In genomic region chr16:73251608-73252007, GRCh38 we compare ENCODE assay signal across 2 cellular contexts.
TF ChIP-seq lines count a peak whose summit lies in the region.

No MANE protein-coding gene starts in this region.

TF ChIP-seq in HepG2, 621 proteins besides CTCF, POLR2A, EP300 and RAD21:
- peak; percentile 71; the same call in 1 of the 2 replicates for TF ChIP-seq ZNF646 (CRISPR knock-in tag; IDR thresholded peaks at IDR 0.05)
- no peak for TF ChIP-seq SALL2 (CRISPR knock-in tag; IDR thresholded peaks at IDR 0.05)
- no peak for TF ChIP-seq ZFX (CRISPR knock-in tag; IDR thresholded peaks at IDR 0.05; ENCODE audit: low read depth)
- TF ChIP-seq ZFAT (CRISPR knock-in tag; conservative IDR thresholded peaks at IDR 0.05), result no peak
- no peak for TF ChIP-seq ZNF781 (CRISPR knock-in tag; IDR thresholded peaks at IDR 0.05; ENCODE audit: borderline replicate concordance, not compliant biosample characterization)
- no peak for TF ChIP-seq SKI (IDR thresholded peaks at IDR 0.05; ENCODE audit: partially characterized antibody)
- TF ChIP-seq HDAC6 (IDR thresholded peaks at IDR 0.05; ENCODE audit: low read depth, low read length), result no peak
- TF ChIP-seq SIN3A (IDR thresholded peaks at IDR 0.05; ENCODE audit: borderline replicate concordance, low read depth, low read length), result no peak
- no peak for TF ChIP-seq ELF1 (CRISPR knock-in tag; IDR thresholded peaks at IDR 0.05)
- 0 out of 2 replicates have a peak, but pooled peaks have one; percentile 65 for TF ChIP-seq HNRNPL (IDR thresholded peaks at IDR 0.05; ENCODE audit: low read depth, low read length)
- TF ChIP-seq ZNF317 (CRISPR knock-in tag; IDR thresholded peaks at IDR 0.05), result no peak
- 0 out of 2 replicates have a peak, but pooled peaks have one; percentile 72 for TF ChIP-seq ZNF207 (IDR thresholded peaks at IDR 0.05; ENCODE audit: borderline replicate concordance)
- TF ChIP-seq AFF4 (CRISPR knock-in tag; IDR thresholded peaks at IDR 0.05), result no peak
- TF ChIP-seq ZSCAN5A (CRISPR knock-in tag; IDR thresholded peaks at IDR 0.05; ENCODE audit: borderline replicate concordance), result no peak
- no peak for TF ChIP-seq ZNF326 (CRISPR knock-in tag; IDR thresholded peaks at IDR 0.05; ENCODE audit: borderline replicate concordance)

TF ChIP-seq in K562, 482 proteins besides CTCF, POLR2A, EP300 and RAD21 (continued from another document):
- TF ChIP-seq THRB (CRISPR knock-in tag; conservative IDR thresholded peaks at IDR 0.05) (0 out of 2 replicates have a peak, but pooled peaks have one; percentile 28), OTX1 (CRISPR knock-in tag; IDR thresholded peaks at IDR 0.05) (0 out of 2 replicates have a peak, but pooled peaks have one; percentile 29), MEF2A (IDR thresholded peaks at IDR 0.05; ENCODE audit: control insufficient read depth, low read depth, low read length) (no peak)
